ENCODE assay signal across 9 cellular contexts in the genomic region with DNA sequence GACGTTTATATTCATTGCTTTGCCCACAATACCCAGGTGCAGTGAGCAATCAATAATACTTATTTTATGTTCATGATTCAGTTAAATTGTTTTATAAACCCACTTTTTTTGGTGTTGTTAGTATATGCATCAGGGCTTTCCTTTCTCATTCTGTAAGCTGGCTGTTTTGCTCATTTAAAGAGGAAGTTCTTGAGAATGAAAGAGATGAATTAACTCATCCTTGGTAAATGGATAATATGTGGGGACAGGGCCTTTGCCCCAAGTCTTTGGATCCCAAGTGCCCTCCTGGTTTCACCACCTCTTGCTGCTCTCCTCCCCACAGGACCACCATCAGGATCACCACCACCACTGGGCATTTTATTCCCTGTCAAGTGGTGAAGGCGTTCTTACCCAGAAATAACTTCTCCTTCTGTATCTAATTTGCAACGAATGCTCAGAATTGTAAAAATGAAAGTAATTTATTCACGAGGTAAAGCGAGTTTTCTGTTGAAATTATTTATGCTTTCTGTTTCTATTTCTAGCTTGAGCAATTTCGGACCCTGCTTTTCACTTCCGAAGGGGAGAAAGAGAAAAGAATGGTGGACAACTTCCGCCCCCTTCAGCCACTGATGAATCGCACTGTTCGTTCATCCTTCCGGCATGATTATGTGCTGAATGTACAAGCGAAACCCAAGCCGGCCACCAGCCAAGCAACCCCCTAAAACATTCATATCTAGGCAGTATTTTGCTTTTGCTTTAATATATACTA. TPM values are rescaled to one million over a fixed set of nuclear protein-coding genes. Genes with fewer than 3 reads are reported as not detected.
A peak's percentile ranks its signal among the peaks of the same experiment; 100 is the strongest.
DNase-seq lines count a peak whose midpoint lies in the region; ATAC-seq, FAIRE-seq and TF ChIP-seq lines count a peak whose summit lies in the region.
"Had no signal": no experiment of that assay in that cellular context is flagged by ENCODE, and none has a peak within 500 bp of the region (broad histone marks: within the 10 kb centered on the region; RNA-seq: fewer than 3 reads in every experiment).

No MANE protein-coding gene starts in this region.

- H3K4me3 ChIP-seq in uterus = no peak overlapping the region

- H3K4me3 Mint-ChIP-seq in IgD-negative memory B cell = peak overlapping the region; percentile 85 to 97 (median 92)

- FAIRE-seq in GM18507 (lab: Jason Lieb, UNC) = peak; percentile 96

- DNase-seq in GM18507 (ENCODE audit: extremely low spot score, insufficient read length, low read depth) (no peak), germinal center (ENCODE audit: low spot score) (peak; percentile 20), uterus (no peak), hepatic stellate cell (ENCODE audit: low spot score) (no peak), NCI-H2171 treated with DMSO at 0.1 percent for 48 hours (lab: John Stamatoyannopoulos, UW) (no peak), NCI-H2171 (lab: John Stamatoyannopoulos, UW) (no peak)
- DNase-seq: stimulated activated naive CD4-positive, alpha-beta T cell had no signal

- ATAC-seq in GM21529 (IDR thresholded peaks at IDR 0.05; ENCODE audit: unreplicated experiment) = peak; percentile 94

- TF ChIP-seq CTCF in uterus (IDR thresholded peaks at IDR 0.05) = no peak

- TF ChIP-seq POLR2A in uterus (IDR thresholded peaks at IDR 0.05) = no peak

- no peaks in the 10 kb centered on the region for H3K9me3 ChIP-seq in uterus

- H3K4me1 ChIP-seq in uterus = no peaks in the 10 kb centered on the region

- peaks cover 3% of the 10 kb centered on the region for H3K36me3 Mint-ChIP-seq in IgD-negative memory B cell

- H3K27ac ChIP-seq in uterus = no peak overlapping the region

- peaks cover 0 to 4% of the 10 kb centered on the region in 2 donors for H3K36me3 ChIP-seq in uterus

- no peaks in the 10 kb centered on the region for H3K9me3 Mint-ChIP-seq in IgD-negative memory B cell

- peaks cover 7 to 13% (median 10%) of the 10 kb centered on the region in 3 donors for H3K4me1 Mint-ChIP-seq in IgD-negative memory B cell

- H3K27ac Mint-ChIP-seq in IgD-negative memory B cell = peak overlapping the region; percentile 88 to 99 (median 97)

- no peaks in the 10 kb centered on the region for H3K27me3 Mint-ChIP-seq in IgD-negative memory B cell

- no peaks in the 10 kb centered on the region for H3K27me3 ChIP-seq in uterus

- intact Hi-C loops in uterus (cut with DNase I; ENCODE audit: low total_unique reads) = no loop called here

RNA-seq across cellular contexts. Expression of a gene that starts 8.1 kb away (rescaled TPM):
- 43.8 TPM for polyA plus RNA-seq in IgD-negative memory B cell
- 10 to 100 TPM in 2 of 4 donors, 1 to 10 TPM in 2; 1.8 to 28.2 (median 11.6) TPM for total RNA-seq in uterus

RNA-seq across cellular contexts. Expression of a gene that starts 44.1 kb away (rescaled TPM):
- 25.0 TPM for polyA plus RNA-seq in IgD-negative memory B cell
- total RNA-seq in uterus = 10 to 100 TPM in 2 of 4 donors, 1 to 10 TPM in 2; 2.6 to 35.8 (median 15.0) TPM
